ENCODE assay signal across 9 cellular contexts in genomic region chr17:44707755-44708400, GRCh38. TPM values are rescaled to one million over a fixed set of nuclear protein-coding genes. Genes with fewer than 3 reads are reported as not detected.
DNase-seq lines count a peak whose midpoint lies in the region; ATAC-seq and TF ChIP-seq lines count a peak whose summit lies in the region.
"Had no signal": no experiment of that assay in that cellular context is flagged by ENCODE, and none has a peak within 500 bp of the region (broad histone marks: within the 10 kb centered on the region; RNA-seq: fewer than 3 reads in every experiment).

No MANE protein-coding gene starts in this region.

- no peaks in the 10 kb centered on the region for H3K9me3 Mint-ChIP-seq in osteocyte (ENCODE audit: unreplicated experiment)
- H3K9me3 Mint-ChIP-seq: activated naive CD8-positive, alpha-beta T cell treated with anti-CD3 and anti-CD28 coated beads, Interleukin-2, amount 50 U/mL, for 24 hours had no signal

- H3K4me3 ChIP-seq in iPS-15b (ENCODE audit: low read depth, low read length): peak overlapping the region; percentile 84

- no peaks in the 10 kb centered on the region for H3K9me3 ChIP-seq in iPS-15b (ENCODE audit: control insufficient read depth, insufficient read depth, low read length)

- no peaks in the 10 kb centered on the region for H3K4me1 ChIP-seq in iPS-15b (ENCODE audit: control insufficient read depth, insufficient read depth, low read length)

- peaks cover 6% of the 10 kb centered on the region for H3K4me1 Mint-ChIP-seq in osteocyte (ENCODE audit: unreplicated experiment)

- no peak overlapping the region for H3K27ac Mint-ChIP-seq in osteocyte (ENCODE audit: unreplicated experiment)
- H3K27ac Mint-ChIP-seq: activated naive CD8-positive, alpha-beta T cell treated with anti-CD3 and anti-CD28 coated beads, Interleukin-2, amount 50 U/mL, for 24 hours had no signal

- ATAC-seq in HG03135 (IDR thresholded peaks at IDR 0.05; ENCODE audit: unreplicated experiment): peak; percentile 14
- ATAC-seq in HG02642 (IDR thresholded peaks at IDR 0.05; ENCODE audit: poor library complexity, unreplicated experiment): no peak
- ATAC-seq in HG03139 (IDR thresholded peaks at IDR 0.05; ENCODE audit: unreplicated experiment): no peak
- ATAC-seq in GM21390 (IDR thresholded peaks at IDR 0.05; ENCODE audit: unreplicated experiment): no peak

- H3K4me3 Mint-ChIP-seq in osteocyte (ENCODE audit: unreplicated experiment): no peak overlapping the region
- H3K4me3 Mint-ChIP-seq: activated naive CD8-positive, alpha-beta T cell treated with anti-CD3 and anti-CD28 coated beads, Interleukin-2, amount 50 U/mL, for 24 hours had no signal

- no peaks in the 10 kb centered on the region for H3K27me3 ChIP-seq in iPS-15b (ENCODE audit: control insufficient read depth, insufficient read depth, low read length)

- no peak for DNase-seq in substantia nigra (lab: John Stamatoyannopoulos, UW)
- no peak for DNase-seq in osteocyte (ENCODE audit: extremely low spot score, unreplicated experiment)

- H3K9ac ChIP-seq in iPS-15b (ENCODE audit: low read depth, low read length): peak overlapping the region; percentile 62

- no peaks in the 10 kb centered on the region for H3K36me3 ChIP-seq in iPS-15b (ENCODE audit: control insufficient read depth, insufficient read depth, low read length)

- H3K27me3 Mint-ChIP-seq in osteocyte (ENCODE audit: unreplicated experiment): peaks cover 12% of the 10 kb centered on the region
- H3K27me3 Mint-ChIP-seq: activated naive CD8-positive, alpha-beta T cell treated with anti-CD3 and anti-CD28 coated beads, Interleukin-2, amount 50 U/mL, for 24 hours had no signal

- H3K27ac ChIP-seq in VCaP (peak overlapping the region; percentile 76), substantia nigra (ENCODE audit: low read depth, low read length, poor library complexity, severe bottlenecking) (peak overlapping the region; percentile 74)

- no peak for TF ChIP-seq CTCF in VCaP (conservative IDR thresholded peaks at IDR 0.05)
- no peak for TF ChIP-seq CTCF in osteocyte (IDR thresholded peaks at IDR 0.05)

- no peaks in the 10 kb centered on the region for H3K36me3 Mint-ChIP-seq in osteocyte (ENCODE audit: unreplicated experiment)

RNA-seq across cellular contexts. Expression of gene DBF4B, which starts 0.6 kb away (rescaled TPM):
- total RNA-seq in osteocyte: 6.7 and 9.2 TPM in 2 replicates

RNA-seq across cellular contexts. Expression of gene CCDC43, which starts 18.3 kb away (rescaled TPM):
- total RNA-seq in osteocyte: 17.6 and 17.8 TPM in 2 replicates

RNA-seq across cellular contexts. Expression of gene ADAM11, which starts 50.9 kb away (rescaled TPM):
- 1.0 and 1.7 TPM in 2 replicates for total RNA-seq in osteocyte

RNA-seq across cellular contexts. Expression of gene MEIOC, which starts 51.6 kb away (rescaled TPM):
- total RNA-seq in osteocyte: 0.75 TPM in 1 of 2 replicates, not detected in the other
